In the genomic region with DNA sequence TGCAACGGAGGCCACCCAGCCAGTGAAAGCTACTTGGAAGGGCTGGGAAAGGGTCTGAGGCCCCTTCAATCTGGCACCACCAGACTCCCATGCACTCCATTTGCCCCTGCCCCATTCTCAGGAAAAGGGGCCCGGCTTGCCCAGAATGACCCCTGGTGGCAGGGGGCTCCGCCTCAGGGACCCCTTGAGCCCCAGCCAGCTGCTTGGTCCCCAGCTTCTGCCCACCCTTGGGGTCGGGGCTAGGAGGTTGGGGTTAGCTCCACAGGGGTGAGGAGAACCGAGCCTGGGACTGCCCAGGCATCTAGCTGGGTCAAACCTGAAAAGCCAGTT, we compare ENCODE assay signal across 11 cellular contexts. TPM values are rescaled to one million over a fixed set of nuclear protein-coding genes. Genes with fewer than 3 reads are reported as not detected.
A peak's percentile ranks its signal among the peaks of the same experiment; 100 is the strongest.
DNase-seq lines count a peak whose midpoint lies in the region; ATAC-seq and TF ChIP-seq lines count a peak whose summit lies in the region.
"Had no signal": no experiment of that assay in that cellular context is flagged by ENCODE, and none has a peak within 500 bp of the region (broad histone marks: within the 10 kb centered on the region; RNA-seq: fewer than 3 reads in every experiment).

No MANE protein-coding gene starts in this region.

- H3K27me3 Mint-ChIP-seq in Caco-2 (ENCODE audit: insufficient read depth, unreplicated experiment): no peaks in the 10 kb centered on the region
- H3K27me3 Mint-ChIP-seq in activated T-helper 17 cell treated with anti-CD3 and anti-CD28 coated beads, Interleukin-2, amount 50 U/mL, for 72 hours: peaks cover 12% of the 10 kb centered on the region
- peaks cover 17 to 41% (median 22%) of the 10 kb centered on the region in 5 donors for H3K27me3 Mint-ChIP-seq in naive thymus-derived CD8-positive, alpha-beta T cell

- DNase-seq in Caco-2 (no peak), right cardiac atrium (no peak), sigmoid colon (no peak), MM.1S (no peak), NOMO-1 treated with DMSO at 0.1 percent for 48 hours (lab: John Stamatoyannopoulos, UW; ENCODE audit: unreplicated experiment) (no peak), hypothalamus (lab: John Stamatoyannopoulos, UW) (no peak)
- no peak for DNase-seq in naive thymus-derived CD8-positive, alpha-beta T cell
- DNase-seq: activated naive CD4-positive, alpha-beta T cell treated with anti-CD3 and anti-CD28 coated beads for 36 hours; DND-41; NCI-H1930 had no signal

- H3K4me2 ChIP-seq in MM.1S (ENCODE audit: low read depth, low read length): no peak overlapping the region

- peaks cover 7% of the 10 kb centered on the region for H3K4me1 Mint-ChIP-seq in Caco-2 (ENCODE audit: low read depth, unreplicated experiment)
- peaks cover 5% of the 10 kb centered on the region for H3K4me1 Mint-ChIP-seq in activated T-helper 17 cell treated with anti-CD3 and anti-CD28 coated beads, Interleukin-2, amount 50 U/mL, for 72 hours
- peaks cover 3 to 10% (median 8%) of the 10 kb centered on the region in 4 donors for H3K4me1 Mint-ChIP-seq in naive thymus-derived CD8-positive, alpha-beta T cell

- H4K20me1 ChIP-seq in MM.1S (ENCODE audit: insufficient read depth, low read length): no peaks in the 10 kb centered on the region

- H3K27ac ChIP-seq in right cardiac atrium (ENCODE audit: low read length) (no peak overlapping the region), sigmoid colon (peak overlapping the region; percentile 87 to 95 (median 92)), MM.1S (ENCODE audit: low read length) (no peak overlapping the region)

- H3K9me2 ChIP-seq in MM.1S (replicated peaks; ENCODE audit: insufficient read depth, low read length): no peaks in the 10 kb centered on the region

- no TSS peak for BruUV-seq in Caco-2 (replicated peaks; lab: Mats Ljungman, UMichigan)

- WGBS in right cardiac atrium: 52% methylated on average over 5 of the region's 5 CpGs
- 31 to 60% methylated on average over 5 of the region's 5 CpGs for WGBS in sigmoid colon, 2 donors

- H3K27me3 ChIP-seq in Caco-2 (replicated peaks; ENCODE audit: control insufficient read depth, insufficient read depth, low read length) (no peaks in the 10 kb centered on the region), right cardiac atrium (ENCODE audit: control insufficient read depth, insufficient read depth) (no peaks in the 10 kb centered on the region), sigmoid colon (no peaks in the 10 kb centered on the region), MM.1S (replicated peaks; ENCODE audit: insufficient read depth, low read length) (peaks cover 4% of the 10 kb centered on the region)

- no peaks in the 10 kb centered on the region for H3K9me3 Mint-ChIP-seq in Caco-2 (ENCODE audit: unreplicated experiment)
- no peaks in the 10 kb centered on the region for H3K9me3 Mint-ChIP-seq in activated T-helper 17 cell treated with anti-CD3 and anti-CD28 coated beads, Interleukin-2, amount 50 U/mL, for 72 hours
- H3K9me3 Mint-ChIP-seq in naive thymus-derived CD8-positive, alpha-beta T cell: no peaks in the 10 kb centered on the region
- H3K9me3 Mint-ChIP-seq: activated naive CD4-positive, alpha-beta T cell treated with anti-CD3 and anti-CD28 coated beads for 36 hours had no signal

- H3K36me3 Mint-ChIP-seq in Caco-2 (ENCODE audit: insufficient read depth, unreplicated experiment): peaks cover 17% of the 10 kb centered on the region
- H3K36me3 Mint-ChIP-seq in activated T-helper 17 cell treated with anti-CD3 and anti-CD28 coated beads, Interleukin-2, amount 50 U/mL, for 72 hours (ENCODE audit: low read depth): no peaks in the 10 kb centered on the region
- H3K36me3 Mint-ChIP-seq in naive thymus-derived CD8-positive, alpha-beta T cell: peaks cover 0 to 3% (median 0%) of the 10 kb centered on the region in 3 donors

- no peak for ATAC-seq in activated T-helper 17 cell treated with anti-CD3 and anti-CD28 coated beads, Interleukin-2, amount 50 U/mL, for 72 hours (replicated peaks)
- no peak for ATAC-seq in right cardiac atrium
- no peak for ATAC-seq in naive thymus-derived CD8-positive, alpha-beta T cell

- intact Hi-C loops in Caco-2 (cut with micrococcal nuclease; ENCODE audit: unreplicated experiment) (no loop called here), right cardiac atrium (cut with DNase I) (no loop called here), sigmoid colon (cut with DNase I) (no loop called here)

- POLR2A ChIA-PET in Caco-2 (lab: Charles Lee): interaction anchor here (1.0 to 1.3 kb wide), 2 partner anchors 18 to 282 kb away, joined by 3 to 5 read pairs; a partner anchor contains a TSS
- POLR2A ChIA-PET in naive thymus-derived CD8-positive, alpha-beta T cell (lab: Charles Lee): no interaction called here

- no peaks in the 10 kb centered on the region; the same call in 1 of the 2 replicates for H3K36me3 ChIP-seq in Caco-2 (ENCODE audit: control insufficient read depth, insufficient read depth, low read length)
- no peaks in the 10 kb centered on the region for H3K36me3 ChIP-seq in sigmoid colon
- H3K36me3 ChIP-seq in MM.1S (replicated peaks; ENCODE audit: insufficient read depth, low read length): no peaks in the 10 kb centered on the region

- H3K4me3 ChIP-seq in Caco-2 (ENCODE audit: low read depth, low read length): peak overlapping the region; percentile 58
- peak overlapping the region; percentile 80 for H3K4me3 ChIP-seq in right cardiac atrium (ENCODE audit: low read length)
- H3K4me3 ChIP-seq in sigmoid colon: peak overlapping the region; percentile 55 to 84 (median 70)
- H3K4me3 ChIP-seq in MM.1S (ENCODE audit: low read length): no peak overlapping the region

- H2AFZ ChIP-seq in MM.1S (ENCODE audit: low read length): no peak overlapping the region

- peaks cover 29% of the 10 kb centered on the region for H3K4me1 ChIP-seq in Caco-2
- H3K4me1 ChIP-seq in right cardiac atrium (ENCODE audit: control insufficient read depth, insufficient read depth, low read length): peaks cover 16% of the 10 kb centered on the region
- peaks cover 0 to 73% (median 72%) of the 10 kb centered on the region in 4 donors for H3K4me1 ChIP-seq in sigmoid colon
- peaks cover 6% of the 10 kb centered on the region for H3K4me1 ChIP-seq in MM.1S (ENCODE audit: low read length)

- H3K27ac Mint-ChIP-seq in Caco-2 (ENCODE audit: unreplicated experiment): peak overlapping the region; percentile 85
- H3K27ac Mint-ChIP-seq in activated T-helper 17 cell treated with anti-CD3 and anti-CD28 coated beads, Interleukin-2, amount 50 U/mL, for 72 hours: no peak overlapping the region
- H3K27ac Mint-ChIP-seq in naive thymus-derived CD8-positive, alpha-beta T cell: no peak overlapping the region
- H3K27ac Mint-ChIP-seq: activated naive CD4-positive, alpha-beta T cell treated with anti-CD3 and anti-CD28 coated beads for 36 hours had no signal

- no peak for TF ChIP-seq POLR2A in sigmoid colon (IDR thresholded peaks at IDR 0.05)

- no peaks in the 10 kb centered on the region for H3K79me2 ChIP-seq in MM.1S (ENCODE audit: low read length)

- TF ChIP-seq CTCF in Caco-2 (IDR thresholded peaks at IDR 0.05; ENCODE audit: insufficient read depth in 1 of 2, low read depth in 1 of 2, low read length in 1 of 2, severe bottlenecking in 1 of 2, unreplicated experiment in 1 of 2) (no peak), sigmoid colon (IDR thresholded peaks at IDR 0.05) (no peak), MM.1S (IDR thresholded peaks at IDR 0.05; ENCODE audit: low read length) (no peak)

- TF ChIP-seq EP300 in sigmoid colon (IDR thresholded peaks at IDR 0.05): no peak

- H3K4me3 Mint-ChIP-seq in Caco-2 (ENCODE audit: unreplicated experiment): peak overlapping the region; percentile 88
- peak overlapping the region; percentile 36 for H3K4me3 Mint-ChIP-seq in activated T-helper 17 cell treated with anti-CD3 and anti-CD28 coated beads, Interleukin-2, amount 50 U/mL, for 72 hours
- H3K4me3 Mint-ChIP-seq in naive thymus-derived CD8-positive, alpha-beta T cell: peak overlapping the region in 1 of 10 donors; percentile 48

- H3K9me3 ChIP-seq in Caco-2 (no peaks in the 10 kb centered on the region), right cardiac atrium (ENCODE audit: control insufficient read depth, low read length) (no peaks in the 10 kb centered on the region), sigmoid colon (no peaks in the 10 kb centered on the region), MM.1S (replicated peaks; ENCODE audit: insufficient read depth, low read length) (no peaks in the 10 kb centered on the region)

- CTCF ChIA-PET in Caco-2 (lab: Charles Lee): interaction anchor here (0.8 to 1.9 kb wide), 3 partner anchors 26 to 36 kb away, joined by 4 to 10 read pairs (median 5); no protein-coding TSS in a partner anchor

- no peak overlapping the region for H3K9ac ChIP-seq in MM.1S (ENCODE audit: low read length)

- no peaks in the 10 kb centered on the region for H3F3A ChIP-seq in MM.1S (ENCODE audit: insufficient read depth, low read length)

RNA-seq across cellular contexts. Expression of a gene that starts 1.3 kb away (rescaled TPM):
- 62.3 and 65.8 TPM in 2 replicates for total RNA-seq in Caco-2 (2022)
- total RNA-seq in activated T-helper 17 cell treated with anti-CD3 and anti-CD28 coated beads, Interleukin-2, amount 50 U/mL, for 72 hours: under 1 TPM in 1 of 2 donors, not detected in 1; 0.24 TPM
- total RNA-seq in right cardiac atrium: 10 to 100 TPM; 20.4 to 26.7 (median 24.2) TPM
- polyA plus RNA-seq in right cardiac atrium: 29.6 TPM
- 10 to 100 TPM; 16.8 to 42.1 (median 19.6) TPM for total RNA-seq in sigmoid colon
- polyA plus RNA-seq in sigmoid colon: 10 to 100 TPM in 1 of 3 donors, 1 to 10 TPM in 2; 6.0 to 22.3 (median 6.0) TPM
- total RNA-seq in naive thymus-derived CD8-positive, alpha-beta T cell: not detected
- under 1 TPM in 1 of 3 donors, not detected in 2; 0.50 TPM for polyA plus RNA-seq in naive thymus-derived CD8-positive, alpha-beta T cell

RNA-seq across cellular contexts. Expression of a gene that starts 6.8 kb away (rescaled TPM):
- total RNA-seq in Caco-2 (2022) (39.1 and 41.1 TPM in 2 replicates), right cardiac atrium (10 to 100 TPM; 31.8 to 39.3 (median 37.9) TPM), sigmoid colon (100 to 1,000 TPM in 2 of 4 donors, 10 to 100 TPM in 2; 74.3 to 118 (median 100.0) TPM)
- 10 to 100 TPM; 45.6 to 51.9 TPM for total RNA-seq in activated T-helper 17 cell treated with anti-CD3 and anti-CD28 coated beads, Interleukin-2, amount 50 U/mL, for 72 hours
- polyA plus RNA-seq in right cardiac atrium (56.8 TPM), sigmoid colon (10 to 100 TPM; 52.2 to 72.7 (median 72.5) TPM)
- total RNA-seq in naive thymus-derived CD8-positive, alpha-beta T cell: 10 to 100 TPM; 24.5 to 27.2 TPM
- polyA plus RNA-seq in naive thymus-derived CD8-positive, alpha-beta T cell: 10 to 100 TPM; 46.0 to 57.7 (median 51.8) TPM

RNA-seq across cellular contexts. Expression of a gene that starts 17.5 kb away (rescaled TPM):
- 57.1 and 60.7 TPM in 2 replicates for total RNA-seq in Caco-2 (2022)
- total RNA-seq in activated T-helper 17 cell treated with anti-CD3 and anti-CD28 coated beads, Interleukin-2, amount 50 U/mL, for 72 hours: 10 to 100 TPM; 34.4 to 60.3 TPM
- total RNA-seq in right cardiac atrium: 10 to 100 TPM; 54.8 to 71.4 (median 62.3) TPM
- polyA plus RNA-seq in right cardiac atrium: 108 TPM
- 10 to 100 TPM; 23.0 to 36.5 (median 32.4) TPM for total RNA-seq in sigmoid colon
- 10 to 100 TPM; 26.4 to 41.7 (median 38.8) TPM for polyA plus RNA-seq in sigmoid colon
- total RNA-seq in naive thymus-derived CD8-positive, alpha-beta T cell: 10 to 100 TPM in 1 of 2 experiments, 1 to 10 TPM in 1; 9.5 to 11.3 TPM
- 10 to 100 TPM; 20.2 to 30.2 (median 22.3) TPM for polyA plus RNA-seq in naive thymus-derived CD8-positive, alpha-beta T cell

RNA-seq across cellular contexts. Expression of a gene that starts 17.8 kb away (rescaled TPM):
- total RNA-seq in Caco-2 (2022): 29.3 and 32.4 TPM in 2 replicates
- 10 to 100 TPM; 26.4 to 61.9 TPM for total RNA-seq in activated T-helper 17 cell treated with anti-CD3 and anti-CD28 coated beads, Interleukin-2, amount 50 U/mL, for 72 hours
- 10 to 100 TPM in 3 of 4 donors, 1 to 10 TPM in 1; 9.8 to 13.4 (median 11.6) TPM for total RNA-seq in right cardiac atrium
- 11.2 TPM for polyA plus RNA-seq in right cardiac atrium
- total RNA-seq in sigmoid colon: 1 to 10 TPM; 1.7 to 6.4 (median 5.0) TPM
- 10 to 100 TPM; 11.4 to 22.1 (median 11.8) TPM for polyA plus RNA-seq in sigmoid colon
- total RNA-seq in naive thymus-derived CD8-positive, alpha-beta T cell: 10 to 100 TPM; 16.2 to 17.1 TPM
- polyA plus RNA-seq in naive thymus-derived CD8-positive, alpha-beta T cell: 10 to 100 TPM; 20.9 to 29.5 (median 23.1) TPM

Comparison
In these comparisons a context has a peak if more than half of its experiments do, and no peak if none do; other contexts are left out.
1. H3K27ac ChIP-seq: peak in sigmoid colon (4 of 4); none in right cardiac atrium (single experiment) and MM.1S (single experiment).
2. RNA of a gene that starts 1.3 kb away (total RNA-seq): 62.3 to 65.8 TPM in Caco-2, 20.4 to 26.7 TPM in right cardiac atrium and 16.8 to 42.1 TPM in sigmoid colon; not detected in naive thymus-derived CD8-positive, alpha-beta T cell and 0.24 TPM in activated T-helper 17 cell treated with anti-CD3 and anti-CD28 coated beads, Interleukin-2, amount 50 U/mL, for 72 hours; every median in the first group is over 10 times any median in the second.